ENCODE assay signal across 8 cellular contexts in the genomic region with DNA sequence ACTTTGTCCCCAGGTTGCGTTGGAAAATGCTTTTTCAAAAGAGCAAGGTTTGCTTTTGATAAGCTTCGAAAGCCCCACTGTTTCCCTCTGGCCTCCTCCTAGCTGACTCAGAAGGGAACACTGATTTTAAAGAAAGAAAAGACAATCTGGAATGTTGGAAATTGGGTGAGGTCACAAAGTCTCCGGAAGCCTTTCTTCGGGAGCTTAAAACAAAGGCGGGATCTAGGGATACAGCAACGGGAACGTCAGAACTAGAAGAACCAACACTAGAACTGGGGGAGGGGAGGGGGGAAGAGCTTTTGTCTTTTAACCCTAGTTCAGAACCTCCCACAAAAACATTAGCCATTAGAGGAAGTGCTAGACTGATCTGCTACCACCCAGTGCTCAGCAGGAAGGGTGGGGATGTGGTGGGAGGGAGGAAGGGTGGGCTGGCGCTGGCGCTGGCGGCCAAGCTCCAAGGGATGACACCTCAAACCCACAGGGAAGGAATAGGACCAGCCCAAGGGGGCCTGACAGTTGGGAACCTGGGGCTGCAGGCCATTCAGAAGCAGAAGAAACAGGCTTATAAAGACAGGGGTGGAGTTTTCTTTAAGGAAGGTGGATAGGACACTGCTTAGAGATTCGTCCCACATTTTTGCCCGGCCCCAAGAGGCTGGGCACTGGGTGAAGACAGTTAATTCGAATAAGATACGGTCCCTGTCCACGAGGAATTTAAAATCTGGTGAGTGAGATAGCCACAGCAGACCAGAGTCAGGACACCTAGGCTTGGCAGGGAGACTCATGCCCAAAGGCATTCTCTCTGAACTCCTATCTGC. TPM values are rescaled to one million over a fixed set of nuclear protein-coding genes. Genes with fewer than 3 reads are reported as not detected.
DNase-seq lines count a peak whose midpoint lies in the region; ATAC-seq and TF ChIP-seq lines count a peak whose summit lies in the region.

No MANE protein-coding gene starts in this region.

- peaks cover 49% of the 10 kb centered on the region for H3K36me3 Mint-ChIP-seq in activated T-helper 17 cell treated with anti-CD3 and anti-CD28 coated beads, Interleukin-2, amount 50 U/mL, for 72 hours (ENCODE audit: low read depth)
- H3K36me3 Mint-ChIP-seq in natural killer cell: no peaks in the 10 kb centered on the region

- peak overlapping the region; percentile 96 for H3K27ac ChIP-seq in 22Rv1

- TF ChIP-seq CTCF in 22Rv1 (IDR thresholded peaks at IDR 0.05) (no peak), GM12865 (IDR thresholded peaks at IDR 0.05; ENCODE audit: insufficient read depth, low read depth, low read length, missing control alignments) (no peak), natural killer cell (IDR thresholded peaks at IDR 0.05) (no peak)

- no peaks in the 10 kb centered on the region for H3K27me3 Mint-ChIP-seq in activated T-helper 17 cell treated with anti-CD3 and anti-CD28 coated beads, Interleukin-2, amount 50 U/mL, for 72 hours
- H3K27me3 Mint-ChIP-seq in natural killer cell (ENCODE audit: low read depth in 2 of 2): no peaks in the 10 kb centered on the region

- intact Hi-C loops in natural killer cell (cut with micrococcal nuclease): loop anchor here (1.0 to 5.0 kb wide), 2 partner anchors 18 to 125 kb away; no protein-coding TSS in a partner anchor

- H3K4me3 Mint-ChIP-seq in activated T-helper 17 cell treated with anti-CD3 and anti-CD28 coated beads, Interleukin-2, amount 50 U/mL, for 72 hours: peak overlapping the region; percentile 92
- peak overlapping the region; percentile 94 for H3K4me3 Mint-ChIP-seq in natural killer cell

- ATAC-seq in HG02852 (IDR thresholded peaks at IDR 0.05; ENCODE audit: unreplicated experiment) (peak; percentile 24), natural killer cell (peak; percentile 32 to 66 (median 38)), GM18520 (IDR thresholded peaks at IDR 0.05; ENCODE audit: unreplicated experiment) (no peak)
- peak; percentile 8 for ATAC-seq in activated T-helper 17 cell treated with anti-CD3 and anti-CD28 coated beads, Interleukin-2, amount 50 U/mL, for 72 hours (replicated peaks)

- DNase-seq in GM12865 (ENCODE audit: low read depth): peak; percentile 79
- peak; percentile 80 for DNase-seq in NOMO-1 treated with DMSO at 0.1 percent for 48 hours (lab: John Stamatoyannopoulos, UW; ENCODE audit: unreplicated experiment)
- peak; percentile 89 for DNase-seq in fibroblast of the conjunctiva (ENCODE audit: low read depth)
- DNase-seq in natural killer cell: peak; percentile 29

- peaks cover 12% of the 10 kb centered on the region for H3K9me3 Mint-ChIP-seq in activated T-helper 17 cell treated with anti-CD3 and anti-CD28 coated beads, Interleukin-2, amount 50 U/mL, for 72 hours
- H3K9me3 Mint-ChIP-seq in natural killer cell: peaks cover 12 to 13% of the 10 kb centered on the region in 2 donors

- peaks cover 36% of the 10 kb centered on the region for H3K4me1 Mint-ChIP-seq in activated T-helper 17 cell treated with anti-CD3 and anti-CD28 coated beads, Interleukin-2, amount 50 U/mL, for 72 hours
- peaks cover 44 to 63% of the 10 kb centered on the region in 2 donors for H3K4me1 Mint-ChIP-seq in natural killer cell

- H3K4me3 ChIP-seq in GM12865 (ENCODE audit: low read depth, low read length): peak overlapping the region; percentile 69

- peak overlapping the region; percentile 94 for H3K27ac Mint-ChIP-seq in activated T-helper 17 cell treated with anti-CD3 and anti-CD28 coated beads, Interleukin-2, amount 50 U/mL, for 72 hours
- H3K27ac Mint-ChIP-seq in natural killer cell: peak overlapping the region; percentile 85 to 86

RNA-seq across cellular contexts. Expression of a gene that starts 1.7 kb away (rescaled TPM):
- total RNA-seq in activated T-helper 17 cell treated with anti-CD3 and anti-CD28 coated beads, Interleukin-2, amount 50 U/mL, for 72 hours: 1,000 to 10,000 TPM; 2,616 to 3,068 TPM
- total RNA-seq in natural killer cell: 1,000 to 10,000 TPM; 1,247 to 1,683 (median 1,557) TPM

RNA-seq across cellular contexts. Expression of a gene that starts 26.2 kb away (rescaled TPM):
- 10 to 100 TPM; 28.6 to 32.3 TPM for total RNA-seq in activated T-helper 17 cell treated with anti-CD3 and anti-CD28 coated beads, Interleukin-2, amount 50 U/mL, for 72 hours
- total RNA-seq in natural killer cell: 1 to 10 TPM; 1.4 to 6.3 (median 6.3) TPM

Comparison
In these comparisons a context has a peak if more than half of its experiments do, and no peak if none do; other contexts are left out.
1. DNase-seq: peak in every context shown above with its lines; median percentile 89 in fibroblast of the conjunctiva; 80 in NOMO-1 treated with DMSO at 0.1 percent for 48 hours; 79 in GM12865; 29 in natural killer cell.
2. RNA of a gene that starts 26.2 kb away (total RNA-seq): 28.6 to 32.3 TPM in activated T-helper 17 cell treated with anti-CD3 and anti-CD28 coated beads, Interleukin-2, amount 50 U/mL, for 72 hours; 1.4 to 6.3 TPM in natural killer cell; every median in the first group is over 4 times any median in the second.